In genomic region chr7:54841772-54842707, GRCh38 we compare ENCODE assay signal across 8 cellular contexts.
DNase-seq lines count a peak whose midpoint lies in the region; ATAC-seq and TF ChIP-seq lines count a peak whose summit lies in the region.

No MANE protein-coding gene starts in this region.

- TF ChIP-seq CTCF in brain microvascular endothelial cell (IDR thresholded peaks at IDR 0.05; ENCODE audit: low read depth, low read length, missing control alignments) (peak; percentile 68), mucosa of descending colon (IDR thresholded peaks at IDR 0.05) (no peak), lower leg skin (IDR thresholded peaks at IDR 0.05) (no peak)

- no peak overlapping the region for H3K4me3 ChIP-seq in Jurkat, Clone E6-1 (ENCODE audit: low read length)
- H3K4me3 ChIP-seq in brain microvascular endothelial cell (ENCODE audit: low read depth, low read length), result no peak overlapping the region
- no peak overlapping the region for H3K4me3 ChIP-seq in mucosa of descending colon
- H3K4me3 ChIP-seq in lower leg skin (ENCODE audit: low read depth, poor library complexity, severe bottlenecking), result no peak overlapping the region

- H3K27ac ChIP-seq in brain microvascular endothelial cell, result peak overlapping the region; percentile 77

- in situ Hi-C loops in brain microvascular endothelial cell (cut with HindIII; ENCODE audit: low pct_ligation_motif_present, low sequenced_read_pairs), result no loop called here

- no peak for TF ChIP-seq POLR2A in lower leg skin (IDR thresholded peaks at IDR 0.05)

- no peaks in the 10 kb centered on the region for H3K4me1 ChIP-seq in mucosa of descending colon (ENCODE audit: low read depth)

- ATAC-seq in mucosa of descending colon (peak; percentile 29), HG02885 (IDR thresholded peaks at IDR 0.05; ENCODE audit: poor library complexity, unreplicated experiment) (no peak)

- H3K27me3 ChIP-seq in brain microvascular endothelial cell (replicated peaks), result no peaks in the 10 kb centered on the region

- 42 to 54% methylated on average over 8 of the region's 8 CpGs for WGBS in lower leg skin, 2 donors

- H3K36me3 ChIP-seq in brain microvascular endothelial cell (replicated peaks) (no peaks in the 10 kb centered on the region), mucosa of descending colon (ENCODE audit: low read depth) (no peaks in the 10 kb centered on the region)

- intact Hi-C loops in mucosa of descending colon (cut with DNase I, micrococcal nuclease) (no loop called here), lower leg skin (cut with DNase I; ENCODE audit: low total_unique reads) (no loop called here)

- peak; percentile 91 for DNase-seq in EH (ENCODE audit: low read depth)
- DNase-seq in Jurkat, Clone E6-1 (ENCODE audit: low read depth, low spot score), result peak; percentile 4
- peak; percentile 54 for DNase-seq in brain microvascular endothelial cell
- DNase-seq in mucosa of descending colon, result peak in 1 of 3 donors; percentile 38
- no peak for DNase-seq in NCI-H146 (lab: John Stamatoyannopoulos, UW)
- no peak for DNase-seq in central memory CD4-positive, alpha-beta T cell
- DNase-seq in lower leg skin (ENCODE audit: low spot score in 2 of 2), result no peak

- no peaks in the 10 kb centered on the region for H3K9me3 ChIP-seq in mucosa of descending colon

Comparison
In these comparisons a context has a peak if more than half of its experiments do, and no peak if none do; other contexts are left out.
1. DNase-seq: peak in EH (single experiment), Jurkat, Clone E6-1 (single experiment) and brain microvascular endothelial cell (single experiment); none in NCI-H146 (single experiment), central memory CD4-positive, alpha-beta T cell (single experiment) and lower leg skin (0 of 2).